8 cellular contexts compared by ENCODE assay signal in the genomic region with DNA sequence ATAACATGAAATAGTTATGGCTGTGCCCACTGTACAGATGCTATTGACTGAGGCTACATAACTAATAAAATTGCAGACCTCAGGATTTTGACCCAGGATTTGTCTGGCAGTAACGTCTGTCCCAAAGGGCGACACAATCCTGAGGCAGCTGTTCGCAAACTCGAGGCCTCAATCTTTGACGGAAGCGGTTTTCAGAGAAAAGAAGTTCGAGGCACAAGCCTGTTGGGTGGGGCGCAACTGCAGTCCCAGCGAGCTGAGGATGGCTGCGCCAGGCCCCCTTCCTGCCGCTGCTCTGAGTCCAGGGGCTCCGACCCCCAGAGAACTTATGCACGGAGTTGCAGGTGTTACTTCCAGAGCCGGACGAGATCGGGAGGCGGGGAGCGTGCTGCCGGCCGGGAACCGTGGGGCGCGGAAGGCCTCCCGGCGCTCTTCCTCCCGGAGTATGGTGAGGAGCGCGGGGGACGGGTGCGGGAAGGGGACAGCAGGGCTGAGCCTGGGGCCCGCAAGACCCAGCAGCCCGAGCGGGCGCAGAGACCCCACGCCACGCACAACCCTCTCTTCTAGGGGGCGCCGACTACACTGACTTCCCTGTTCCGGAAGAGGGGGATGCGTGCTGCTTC. TPM values are rescaled to one million over a fixed set of nuclear protein-coding genes. Genes with fewer than 3 reads are reported as not detected.
DNase-seq lines count a peak whose midpoint lies in the region; TF ChIP-seq lines count a peak whose summit lies in the region.

A gene (plus strand): TSS at position 242 of the 620 bp plus-strand sequence. CDS start 18 bp downstream, at position 260.

- H3K4me2 ChIP-seq in Karpas-422 (ENCODE audit: low read depth, low read length, poor library complexity, severe bottlenecking) = peak within 1 kb of the TSS; percentile 92

- H4K20me1 ChIP-seq in Karpas-422 (ENCODE audit: insufficient read depth, low read depth, low read length) = no peaks in the 10 kb centered on the region

- H2AFZ ChIP-seq in Karpas-422 (ENCODE audit: low read length) = peak within 1 kb of the TSS; percentile 80

- H3K9me3 ChIP-seq in AG04450 (ENCODE audit: control insufficient read depth, insufficient read depth, low read length) = peaks cover 4% of the 10 kb centered on the region
- H3K9me3 ChIP-seq in Karpas-422 (ENCODE audit: low read length) = peaks cover 13% of the 10 kb centered on the region

- peak within 1 kb of the TSS; percentile 99 for H3K4me3 Mint-ChIP-seq in activated naive CD8-positive, alpha-beta T cell treated with anti-CD3 and anti-CD28 coated beads for 36 hours

- peak within 1 kb of the TSS; percentile 86 for H3K9ac ChIP-seq in Karpas-422 (ENCODE audit: low read length)

- H3K4me3 ChIP-seq in AG04450 (ENCODE audit: low read depth, low read length) (peak within 1 kb of the TSS; percentile 56), Karpas-422 (ENCODE audit: low read length) (peak within 1 kb of the TSS; percentile 85)

- peaks cover 25% of the 10 kb centered on the region for H3K79me2 ChIP-seq in Karpas-422 (ENCODE audit: low read length)

- H3K4me1 ChIP-seq in Karpas-422 (ENCODE audit: low read length) = peaks cover 68% of the 10 kb centered on the region

- H3K27ac ChIP-seq in AG04450 (ENCODE audit: low read depth, low read length) (no peak within 1 kb of the TSS), Karpas-422 (ENCODE audit: low read length) (peak within 1 kb of the TSS; percentile 99)

- no peak for TF ChIP-seq CTCF in AG04450 (IDR thresholded peaks at IDR 0.05; ENCODE audit: low read depth, low read length)

- H3K27me3 Mint-ChIP-seq in activated naive CD8-positive, alpha-beta T cell treated with anti-CD3 and anti-CD28 coated beads for 36 hours = no peaks in the 10 kb centered on the region

- peaks cover 52% of the 10 kb centered on the region for H3K4me1 Mint-ChIP-seq in activated naive CD8-positive, alpha-beta T cell treated with anti-CD3 and anti-CD28 coated beads for 36 hours

- DNase-seq in AG04450 (ENCODE audit: low read depth, low spot score) (no peak), Karpas-422 (peak; percentile 75), iPS-NIHi7 (ENCODE audit: extremely low spot score) (peak; percentile 38), NCI-H2171 (lab: John Stamatoyannopoulos, UW) (no peak), UCSD-AML1 (lab: John Stamatoyannopoulos, UW; ENCODE audit: unreplicated experiment) (no peak), HuH-7 (ENCODE audit: low spot score) (no peak)
- peak; percentile 41 for DNase-seq in activated naive CD8-positive, alpha-beta T cell treated with anti-CD3 and anti-CD28 coated beads for 36 hours
- peak; percentile 14 for DNase-seq in stimulated activated CD8-positive, alpha-beta memory T cell treated with anti-CD3 and anti-CD28 coated beads, Interleukin-15, amount 100 ng/mL, for 1 hour (ENCODE audit: low read depth)

- H3K9me2 ChIP-seq in Karpas-422 (replicated peaks; ENCODE audit: insufficient read depth, low read length) = no peaks in the 10 kb centered on the region

- H3K36me3 ChIP-seq in Karpas-422 (ENCODE audit: insufficient read depth, low read length) = 0 out of 2 replicates have a peak, but pooled peaks cover 5% of the 10 kb centered on the region

- peak within 1 kb of the TSS; percentile 99 for H3K27ac Mint-ChIP-seq in activated naive CD8-positive, alpha-beta T cell treated with anti-CD3 and anti-CD28 coated beads for 36 hours

- H3K27me3 ChIP-seq in AG04450 (ENCODE audit: control insufficient read depth, insufficient read depth, low read length) (no peaks in the 10 kb centered on the region), Karpas-422 (ENCODE audit: low read length) (no peaks in the 10 kb centered on the region)

- peaks cover 12% of the 10 kb centered on the region for H3K9me3 Mint-ChIP-seq in activated naive CD8-positive, alpha-beta T cell treated with anti-CD3 and anti-CD28 coated beads for 36 hours

- H3K36me3 Mint-ChIP-seq in activated naive CD8-positive, alpha-beta T cell treated with anti-CD3 and anti-CD28 coated beads for 36 hours = peaks cover 41% of the 10 kb centered on the region

- CTCF ChIA-PET in AG04450 (lab: Charles Lee) = no interaction called here

- POLR2A ChIA-PET in AG04450 (lab: Yijun Ruan, JAX) = no interaction called here

RNA-seq across cellular contexts. Expression of the gene that starts here (rescaled TPM):
- polyA plus RNA-seq in AG04450 (2011; rRNA removed) = 0.09 and 0.22 TPM in 2 replicates
- polyA minus RNA-seq in AG04450 (2011; rRNA and poly(A)+ RNA removed) = not detected in 2 replicates
- total RNA-seq in Karpas-422 (2014; rRNA removed; shearing (Covaris generic); ENCODE audit: low replicate concordance) = 27.7 and 54.3 TPM in 2 replicates
- total RNA-seq in activated naive CD8-positive, alpha-beta T cell treated with anti-CD3 and anti-CD28 coated beads for 36 hours = 1 to 10 TPM; 8.7 to 9.1 TPM

Comparison
In these comparisons a context has a peak if more than half of its experiments do, and no peak if none do; other contexts are left out.
1. DNase-seq: peak in Karpas-422 (single experiment), activated naive CD8-positive, alpha-beta T cell treated with anti-CD3 and anti-CD28 coated beads for 36 hours (single experiment), iPS-NIHi7 (single experiment) and stimulated activated CD8-positive, alpha-beta memory T cell treated with anti-CD3 and anti-CD28 coated beads, Interleukin-15, amount 100 ng/mL, for 1 hour (single experiment); none in AG04450 (single experiment), NCI-H2171 (single experiment), UCSD-AML1 (single experiment) and HuH-7 (single experiment).